20 cellular contexts compared by ENCODE assay signal in genomic region chr15:57892181-57892580, GRCh38.
"Had no signal": no experiment of that assay in that cellular context is flagged by ENCODE, and none has a peak within 500 bp of the region (broad histone marks: within the 10 kb centered on the region; RNA-seq: fewer than 3 reads in every experiment).

No MANE protein-coding gene starts in this region.

- H3K27me3 ChIP-seq: gastrocnemius medialis, thyroid gland had no signal

- H3K27ac ChIP-seq: esophagus squamous epithelium, gastrocnemius medialis, thyroid gland had no signal

- H3K4me3 ChIP-seq: esophagus squamous epithelium, gastrocnemius medialis, thyroid gland had no signal

- H3K36me3 ChIP-seq: esophagus squamous epithelium, gastrocnemius medialis, thyroid gland had no signal

- H3K9me3 ChIP-seq: esophagus squamous epithelium, gastrocnemius medialis, thyroid gland had no signal

- ATAC-seq: gastrocnemius medialis, left ventricle myocardium superior had no signal

- H3K4me1 ChIP-seq: esophagus squamous epithelium, gastrocnemius medialis, thyroid gland had no signal

- DNase-seq: activated B cell treated with CpG ODN at 0.5 μM for 24 hours; activated CD4-positive, alpha-beta memory T cell treated with anti-CD3 and anti-CD28 coated beads for 36 hours; activated CD4-positive, alpha-beta T cell treated with anti-CD3 and anti-CD28 coated beads for 4 hours; activated naive CD4-positive, alpha-beta T cell treated with Interleukin-2 at 50 U/mL for 16 hours; activated naive CD8-positive, alpha-beta T cell treated with anti-CD3 and anti-CD28 coated beads, Interleukin-2, amount 10 ng/mL, durations not matched to agents 7 days and 5 days; activated T-cell treated with anti-CD3 and anti-CD28 coated beads for 4 hours; aorta; cortex of kidney; effector CD4-positive, alpha-beta T cell; esophagus squamous epithelium; gastrocnemius medialis; head of caudate nucleus; left ventricle myocardium superior; occipital lobe; posterior cingulate gyrus; stimulated activated CD4-positive, alpha-beta T cell treated with anti-CD3 and anti-CD28 coated beads, Interleukin-2, amount 100 ng/mL, for 24 hours; stimulated activated naive CD4-positive, alpha-beta T cell treated with Interleukin-2 at 50 U/mL for 16 hours; SW 1271; T-helper 2 cell; thyroid gland had no signal
